Comparison of ENCODE assay signal across 1 cellular context in genomic region chr11:73734011-73734410, GRCh38.
TF ChIP-seq lines count a peak whose summit lies in the region.
"Not testable (repeated sequence)": the region's sequence is repeated elsewhere in the genome, so short reads cannot be mapped to it uniquely, and the experiment has no call there.

No MANE protein-coding gene starts in this region.

TF ChIP-seq in K562, 482 proteins besides CTCF, POLR2A, EP300 and RAD21:
- peak; percentile 27; the same call in 1 of the 2 replicates for TF ChIP-seq SMARCA4 (IDR thresholded peaks at IDR 0.05)
- TF ChIP-seq DPF2 (IDR thresholded peaks at IDR 0.05) = peak; percentile 35; the same call in 1 of the 2 replicates
- peak in 1 of 2 experiments; percentile 47; a peak in 1 of 4 replicates for TF ChIP-seq TRIM24 (IDR thresholded peaks at IDR 0.05)
- 0 out of 2 replicates have a peak, but pooled peaks have one; percentile 23 for TF ChIP-seq TEAD4 (IDR thresholded peaks at IDR 0.05; ENCODE audit: low read length)
- not testable (repeated sequence) for TF ChIP-seq TEAD4 (CRISPR knock-in tag; IDR thresholded peaks at IDR 0.05; ENCODE audit: borderline replicate concordance)
- TF ChIP-seq ARID1B (IDR thresholded peaks at IDR 0.05) = peak; percentile 72
- TF ChIP-seq KDM1A (IDR thresholded peaks at IDR 0.05) = peak in 1 of 2 experiments; percentile 69; a peak in 2 of 4 replicates
- peak; percentile 87 for TF ChIP-seq CBFA2T3 (IDR thresholded peaks at IDR 0.05)
- peak; percentile 75 for TF ChIP-seq TAL1 (IDR thresholded peaks at IDR 0.05)
- peak; percentile 58; the same call in 1 of the 2 replicates for TF ChIP-seq NCOR1 (IDR thresholded peaks at IDR 0.05)
- TF ChIP-seq CBFA2T2 (conservative IDR thresholded peaks at IDR 0.05) = peak; percentile 69
- 0 out of 2 replicates have a peak, but pooled peaks have one; percentile 22 for TF ChIP-seq ZNF121 (CRISPR knock-in tag; conservative IDR thresholded peaks at IDR 0.05)
- TF ChIP-seq CXXC5 (CRISPR knock-in tag; IDR thresholded peaks at IDR 0.05) = 0 out of 2 replicates have a peak, but pooled peaks have one; percentile 19
